19 cellular contexts compared by ENCODE assay signal in the genomic region with DNA sequence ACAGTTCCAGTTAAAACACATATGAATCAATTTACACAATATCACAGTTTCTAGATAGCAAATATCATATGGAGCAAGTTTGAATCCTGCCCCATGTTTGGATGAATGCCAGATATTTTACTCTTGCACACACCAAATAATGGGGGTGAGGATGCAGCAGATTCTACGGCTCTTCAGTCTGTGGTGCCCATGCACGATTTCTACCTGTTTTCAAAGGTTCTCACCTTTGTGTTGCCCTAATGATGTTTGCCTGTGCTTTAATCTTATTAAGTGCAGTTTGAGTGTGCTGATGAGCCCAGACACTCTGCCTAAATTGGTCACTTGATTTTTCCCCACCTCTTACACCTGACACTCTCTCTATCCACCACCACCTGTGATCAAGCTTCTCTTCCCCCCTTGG.
DNase-seq lines count a peak whose midpoint lies in the region; TF ChIP-seq lines count a peak whose summit lies in the region.
"Had no signal": no experiment of that assay in that cellular context is flagged by ENCODE, and none has a peak within 500 bp of the region (broad histone marks: within the 10 kb centered on the region; RNA-seq: fewer than 3 reads in every experiment).

No MANE protein-coding gene starts in this region.

- no peak for TF ChIP-seq CTCF in breast epithelium (IDR thresholded peaks at IDR 0.05)

- no peaks in the 10 kb centered on the region for H3K9me3 ChIP-seq in HUES64 (ENCODE audit: insufficient read depth, low read depth, low read length)
- H3K9me3 ChIP-seq in endocrine pancreas (ENCODE audit: control insufficient read depth, low read length): no peaks in the 10 kb centered on the region
- no peaks in the 10 kb centered on the region for H3K9me3 ChIP-seq in breast epithelium
- H3K9me3 ChIP-seq: BE2C had no signal

- peaks cover 54% of the 10 kb centered on the region for H3K36me3 ChIP-seq in HUES64 (ENCODE audit: insufficient read depth, low read length)
- no peaks in the 10 kb centered on the region for H3K36me3 ChIP-seq in endocrine pancreas (ENCODE audit: control insufficient read depth, insufficient read depth, low read length)
- H3K36me3 ChIP-seq in breast epithelium: no peaks in the 10 kb centered on the region
- H3K36me3 ChIP-seq: BE2C had no signal

- H3K9ac ChIP-seq in HUES64 (ENCODE audit: low read depth, low read length) (no peak overlapping the region), endocrine pancreas (ENCODE audit: control insufficient read depth, insufficient read depth, low read length) (no peak overlapping the region)

- H3K4me1 ChIP-seq in HUES64 (ENCODE audit: insufficient read depth, low read length): peaks cover 38% of the 10 kb centered on the region
- H3K4me1 ChIP-seq in endocrine pancreas (ENCODE audit: control insufficient read depth, insufficient read depth, low read length): peaks cover 4% of the 10 kb centered on the region
- H3K4me1 ChIP-seq in breast epithelium: no peaks in the 10 kb centered on the region
- H3K4me1 ChIP-seq: BE2C had no signal

- DNase-seq in NCI-H510A treated with DMSO at 0.1 percent for 48 hours (lab: John Stamatoyannopoulos, UW): peak; percentile 28
- DNase-seq in NCI-H510A (lab: John Stamatoyannopoulos, UW): no peak
- no peak for DNase-seq in SW480 (ENCODE audit: low spot score)
- DNase-seq in AG20443 (ENCODE audit: low spot score): no peak
- DNase-seq in breast epithelium (ENCODE audit: low spot score in 2 of 2): no peak
- DNase-seq: BE2C; DMS53; EL; H7; HFFc6; KG1; NCI-H1436; NCI-H2029; NCI-H2171 treated with DMSO at 0.1 percent for 48 hours; NCI-H526 treated with DMSO at 0.1 percent for 48 hours; NK-92 treated with Interleukin-12 subunit alpha and Interleukin-12 subunit beta, amount 100 ng/mL, for 24 hours; T-cell had no signal

- H3K27me3 ChIP-seq in HUES64 (ENCODE audit: insufficient read depth, low read length): no peaks in the 10 kb centered on the region
- H3K27me3 ChIP-seq in endocrine pancreas (ENCODE audit: control insufficient read depth, insufficient read depth, low read length): no peaks in the 10 kb centered on the region
- no peaks in the 10 kb centered on the region for H3K27me3 ChIP-seq in breast epithelium

- H3K4me3 ChIP-seq in HUES64 (ENCODE audit: low read length): peak overlapping the region; percentile 63; the same call in 1 of the 2 replicates
- peak overlapping the region; percentile 85 for H3K4me3 ChIP-seq in endocrine pancreas (ENCODE audit: control insufficient read depth, insufficient read depth, low read length)
- H3K4me3 ChIP-seq in breast epithelium: no peak overlapping the region

- WGBS in HUES64: 90% methylated on average over 2 of the region's 2 CpGs

- intact Hi-C loops in breast epithelium (cut with DNase I; ENCODE audit: low total_unique reads): no loop called here

- H3K27ac ChIP-seq in HUES64 (ENCODE audit: low read depth, low read length): no peak overlapping the region
- no peak overlapping the region for H3K27ac ChIP-seq in breast epithelium

- no peak for TF ChIP-seq POLR2A in breast epithelium (IDR thresholded peaks at IDR 0.05)

Comparison
In these comparisons a context has a peak if more than half of its experiments do, and no peak if none do; other contexts are left out.
1. H3K4me3 ChIP-seq: peak in HUES64 (single experiment) and endocrine pancreas (single experiment); none in breast epithelium (0 of 3).